20 cellular contexts compared by ENCODE assay signal in genomic region chr17:17789828-17790672, GRCh38. TPM values are rescaled to one million over a fixed set of nuclear protein-coding genes. Genes with fewer than 3 reads are reported as not detected.
DNase-seq lines count a peak whose midpoint lies in the region; ATAC-seq and TF ChIP-seq lines count a peak whose summit lies in the region.
"Had no signal": no experiment of that assay in that cellular context is flagged by ENCODE, and none has a peak within 500 bp of the region (broad histone marks: within the 10 kb centered on the region; RNA-seq: fewer than 3 reads in every experiment).

No MANE protein-coding gene starts in this region.

- no peaks in the 10 kb centered on the region for H3K9me3 Mint-ChIP-seq in type B pancreatic cell
- H3K9me3 Mint-ChIP-seq: activated B cell treated with CpG ODN at 0.5 μM for 24 hours had no signal

- intact Hi-C loops in heart left ventricle (cut with DNase I) = loop anchor here in 6 of 10 donors (5.0 to 10.0 kb wide), 6 partner anchors 38 to 108 kb away; partner anchors contain the start of gene RAI1 (in 2 of the 6)
- intact Hi-C loops in Right ventricle myocardium superior (cut with DNase I) = no loop called here
- intact Hi-C loops in left colon (cut with DNase I, micrococcal nuclease) = no loop called here

- no peaks in the 10 kb centered on the region for H3K27me3 Mint-ChIP-seq in type B pancreatic cell
- H3K27me3 Mint-ChIP-seq: activated B cell treated with CpG ODN at 0.5 μM for 24 hours had no signal

- ATAC-seq in heart left ventricle (no peak), Right ventricle myocardium superior (ENCODE audit: poor library complexity) (no peak), left colon (peak; percentile 43), HG03196 (IDR thresholded peaks at IDR 0.05; ENCODE audit: unreplicated experiment) (no peak)
- ATAC-seq: Panc1 had no signal

- H3K27me3 ChIP-seq in heart left ventricle = no peaks in the 10 kb centered on the region
- H3K27me3 ChIP-seq: ascending aorta had no signal

- H3K4me1 Mint-ChIP-seq in type B pancreatic cell (ENCODE audit: unreplicated experiment) = peaks cover 71% of the 10 kb centered on the region

- peak overlapping the region; percentile 80 for H3K27ac Mint-ChIP-seq in type B pancreatic cell
- H3K27ac Mint-ChIP-seq: activated B cell treated with CpG ODN at 0.5 μM for 24 hours had no signal

- TF ChIP-seq CTCF in heart left ventricle (IDR thresholded peaks at IDR 0.05) (no peak), VCaP (conservative IDR thresholded peaks at IDR 0.05) (no peak), type B pancreatic cell (conservative IDR thresholded peaks at IDR 0.05) (no peak)

- H3K27ac ChIP-seq in heart left ventricle (peak overlapping the region in 8 of 12 donors; percentile 32 to 66 (median 44)), VCaP (peak overlapping the region; percentile 43)
- H3K27ac ChIP-seq: ascending aorta had no signal

- no peaks in the 10 kb centered on the region for H3K9me3 ChIP-seq in heart left ventricle
- H3K9me3 ChIP-seq: ascending aorta had no signal

- H3K4me3 Mint-ChIP-seq in type B pancreatic cell = peak overlapping the region; percentile 57
- H3K4me3 Mint-ChIP-seq: activated B cell treated with CpG ODN at 0.5 μM for 24 hours had no signal

- DNase-seq in heart left ventricle (no peak), Right ventricle myocardium superior (no peak), left colon (no peak), type B pancreatic cell (ENCODE audit: extremely low spot score, unreplicated experiment) (no peak), germinal center (ENCODE audit: low spot score) (no peak), NCI-H526 treated with DMSO at 0.1 percent for 48 hours (lab: John Stamatoyannopoulos, UW) (no peak)
- DNase-seq: activated B cell treated with CpG ODN at 0.5 μM for 24 hours; activated gamma-delta T cell; cortex of kidney; erythroblast; KG1; midbrain; NCI-H446 treated with DMSO at 0.1 percent for 48 hours; stimulated activated CD4-positive, alpha-beta T cell treated with anti-CD3 and anti-CD28 coated beads, Interleukin-12 subunit alpha, Interleukin-12 subunit beta, amount 100 ng/mL, for 4 hours; stimulated activated naive CD4-positive, alpha-beta T cell treated with Interleukin-2 at 50 U/mL for 16 hours; SW 1271 had no signal

- TF ChIP-seq POLR2A in heart left ventricle (IDR thresholded peaks at IDR 0.05) = no peak

- peak overlapping the region in 1 of 12 donors; percentile 14 for H3K4me3 ChIP-seq in heart left ventricle
- H3K4me3 ChIP-seq: ascending aorta had no signal

- H3K36me3 Mint-ChIP-seq in type B pancreatic cell = peaks cover 5% of the 10 kb centered on the region

- peaks cover 14 to 70% (median 57%) of the 10 kb centered on the region in 12 donors for H3K4me1 ChIP-seq in heart left ventricle
- H3K4me1 ChIP-seq: ascending aorta had no signal

- H3K36me3 ChIP-seq in heart left ventricle = peaks cover 0 to 20% (median 13%) of the 10 kb centered on the region in 9 donors

- 43 to 55% (median 46%) methylated on average over 13 of the region's 13 CpGs for WGBS in heart left ventricle, 4 donors

RNA-seq across cellular contexts. Expression of gene SREBF1, which starts 46.7 kb away (rescaled TPM):
- total RNA-seq in heart left ventricle = 10 to 100 TPM; 12.8 to 55.2 (median 17.8) TPM
- polyA plus RNA-seq in heart left ventricle = 10 to 100 TPM; 22.1 to 41.0 TPM
- total RNA-seq in Right ventricle myocardium superior = 14.7 TPM
- 100 to 1,000 TPM; 125 to 161 TPM for total RNA-seq in left colon
- 81.2 and 97.0 TPM in 2 replicates for total RNA-seq in type B pancreatic cell (ENCODE audit: low replicate concordance)

Comparison
In these comparisons a context has a peak if more than half of its experiments do, and no peak if none do; other contexts are left out.
1. intact Hi-C loops: an anchor here in heart left ventricle (5.0 to 10.0 kb wide); none called in Right ventricle myocardium superior and left colon.